20 cellular contexts compared by ENCODE assay signal in genomic region chr22:49791682-49792081, GRCh38. TPM values are rescaled to one million over a fixed set of nuclear protein-coding genes. Genes with fewer than 3 reads are reported as not detected.
DNase-seq lines count a peak whose midpoint lies in the region; ATAC-seq, FAIRE-seq and TF ChIP-seq lines count a peak whose summit lies in the region.
"Had no signal": no experiment of that assay in that cellular context is flagged by ENCODE, and none has a peak within 500 bp of the region (broad histone marks: within the 10 kb centered on the region; RNA-seq: fewer than 3 reads in every experiment).

No MANE protein-coding gene starts in this region.

- H3K4me2 ChIP-seq in PC-3 (ENCODE audit: low read length): no peak overlapping the region

- H3K4me3 ChIP-seq in PC-3 (ENCODE audit: low read length): no peak overlapping the region
- no peak overlapping the region for H3K4me3 ChIP-seq in epithelial cell of esophagus (ENCODE audit: low read length)
- peak overlapping the region in 1 of 3 donors; percentile 13 for H3K4me3 ChIP-seq in skeletal muscle tissue (ENCODE audit: low read length in 3 of 3)
- H3K4me3 ChIP-seq: MG63 had no signal

- FAIRE-seq in frontal cortex (lab: Jason Lieb, UNC): no peak
- FAIRE-seq: urothelium cell line had no signal

- H3K36me3 Mint-ChIP-seq in activated T-cell treated with anti-CD3 and anti-CD28 coated beads, Interleukin-2, amount 50 U/mL, for 24 hours (ENCODE audit: low read depth): peaks cover 97% of the 10 kb centered on the region

- intact Hi-C loops in PC-3 (cut with micrococcal nuclease): no loop called here

- peaks cover 52% of the 10 kb centered on the region for H3K4me1 Mint-ChIP-seq in activated T-cell treated with anti-CD3 and anti-CD28 coated beads, Interleukin-2, amount 50 U/mL, for 24 hours (ENCODE audit: low read depth)

- 0 out of 2 replicates have a peak, but pooled peaks cover 3% of the 10 kb centered on the region for H4K20me1 ChIP-seq in PC-3 (ENCODE audit: low read length)

- no peaks in the 10 kb centered on the region for H3K9me2 ChIP-seq in PC-3 (replicated peaks; ENCODE audit: low read length)

- no peak overlapping the region for H3K4me3 Mint-ChIP-seq in activated T-cell treated with anti-CD3 and anti-CD28 coated beads, Interleukin-2, amount 50 U/mL, for 24 hours
- H3K4me3 Mint-ChIP-seq: CD14-positive monocyte; immature natural killer cell; natural killer cell treated with Interleukin-12 subunit alpha and Interleukin-12 subunit beta and Interleukin-15 and Interleukin-18, amount 100 ng/mL, for 72 hours; stimulated activated naive CD8-positive, alpha-beta T cell treated with anti-CD3 and anti-CD28 coated beads, Interleukin-15, Interleukin-2, amounts not matched to agents 100 ng/mL and 50 ng/mL, for 24 hours had no signal

- H3K27ac ChIP-seq in PC-3 (ENCODE audit: low read length) (no peak overlapping the region), skeletal muscle tissue (ENCODE audit: low read depth, low read length) (peak overlapping the region; percentile 52)

- no peaks in the 10 kb centered on the region for H3K9me3 ChIP-seq in PC-3 (ENCODE audit: low read length)
- no peaks in the 10 kb centered on the region for H3K9me3 ChIP-seq in skeletal muscle tissue (ENCODE audit: control insufficient read depth in 3 of 3, low read length in 3 of 3)
- H3K9me3 ChIP-seq: MG63 had no signal

- POLR2A ChIA-PET in PC-3 (lab: Charles Lee; ENCODE audit: unreplicated experiment): no interaction called here

- TF ChIP-seq CTCF in PC-3 (conservative IDR thresholded peaks at IDR 0.05; ENCODE audit: low read depth, low read length) (no peak), epithelial cell of esophagus (IDR thresholded peaks at IDR 0.05; ENCODE audit: insufficient read depth, low read depth, low read length, missing control alignments) (no peak)

- ATAC-seq in PC-3: no peak
- ATAC-seq: natural killer cell treated with Interleukin-12 subunit alpha and Interleukin-12 subunit beta and Interleukin-15 and Interleukin-18, amount 100 ng/mL, for 72 hours had no signal

- no peak for DNase-seq in activated T-cell treated with anti-CD3 and anti-CD28 coated beads, Interleukin-2, amount 50 U/mL, for 24 hours
- DNase-seq in activated T-cell treated with anti-CD3 and anti-CD28 coated beads, Interleukin-2, amount 50 U/mL, for 1 hour: no peak
- peak; percentile 12 for DNase-seq in PC-3
- peak; percentile 40 for DNase-seq in epithelial cell of esophagus (ENCODE audit: low read depth)
- no peak for DNase-seq in NCI-H526 (lab: John Stamatoyannopoulos, UW)
- no peak for DNase-seq in HuH-7.5 (ENCODE audit: low spot score)
- DNase-seq in frontal cortex (ENCODE audit: low spot score in 2 of 2): no peak
- DNase-seq: activated CD4-positive, alpha-beta T cell treated with anti-CD3 and anti-CD28 coated beads for 48 hours; DMS79 treated with DMSO at 0.1 percent for 48 hours; immature natural killer cell; IMR-90; MG63; NCI-H1694; NCI-H446; SHP77 had no signal

- no peaks in the 10 kb centered on the region for H3K27me3 ChIP-seq in PC-3 (ENCODE audit: low read length)
- H3K27me3 ChIP-seq in skeletal muscle tissue (ENCODE audit: control insufficient read depth in 3 of 3, insufficient read depth in 3 of 3, low read length in 3 of 3): no peaks in the 10 kb centered on the region
- H3K27me3 ChIP-seq: MG63 had no signal

- H3K79me2 ChIP-seq in PC-3 (ENCODE audit: low read length): peaks cover 27% of the 10 kb centered on the region

- H3K9me3 Mint-ChIP-seq in activated T-cell treated with anti-CD3 and anti-CD28 coated beads, Interleukin-2, amount 50 U/mL, for 24 hours: no peaks in the 10 kb centered on the region
- H3K9me3 Mint-ChIP-seq: immature natural killer cell; natural killer cell treated with Interleukin-12 subunit alpha and Interleukin-12 subunit beta and Interleukin-15 and Interleukin-18, amount 100 ng/mL, for 72 hours; stimulated activated naive CD8-positive, alpha-beta T cell treated with anti-CD3 and anti-CD28 coated beads, Interleukin-15, Interleukin-2, amounts not matched to agents 100 ng/mL and 50 ng/mL, for 24 hours had no signal

- CTCF ChIA-PET in PC-3 (lab: Charles Lee): no interaction called here

- no peak overlapping the region for H2AFZ ChIP-seq in PC-3 (ENCODE audit: low read length)

- H3K4me1 ChIP-seq in PC-3 (ENCODE audit: insufficient read depth, low read length) (no peaks in the 10 kb centered on the region), skeletal muscle tissue (ENCODE audit: control insufficient read depth in 3 of 3, insufficient read depth in 3 of 3, low read length in 3 of 3) (peaks cover 58 to 63% (median 60%) of the 10 kb centered on the region in 3 donors)

- H3K36me3 ChIP-seq in PC-3 (ENCODE audit: low read depth, low read length) (peaks cover 19% of the 10 kb centered on the region; the same call in 1 of the 2 replicates), skeletal muscle tissue (ENCODE audit: control insufficient read depth in 3 of 3, insufficient read depth in 3 of 3, low read length in 3 of 3) (peaks cover 38 to 49% (median 40%) of the 10 kb centered on the region in 3 donors)

- H3K27me3 Mint-ChIP-seq in activated T-cell treated with anti-CD3 and anti-CD28 coated beads, Interleukin-2, amount 50 U/mL, for 24 hours: no peaks in the 10 kb centered on the region
- H3K27me3 Mint-ChIP-seq: natural killer cell treated with Interleukin-12 subunit alpha and Interleukin-12 subunit beta and Interleukin-15 and Interleukin-18, amount 100 ng/mL, for 72 hours; stimulated activated naive CD8-positive, alpha-beta T cell treated with anti-CD3 and anti-CD28 coated beads, Interleukin-15, Interleukin-2, amounts not matched to agents 100 ng/mL and 50 ng/mL, for 24 hours had no signal

- H3K9ac ChIP-seq in PC-3 (ENCODE audit: low read length): no peak overlapping the region
- peak overlapping the region in 1 of 3 donors; percentile 45 for H3K9ac ChIP-seq in skeletal muscle tissue (ENCODE audit: low read depth in 1 of 3, low read length in 3 of 3)

- BruUV-seq in PC-3 (replicated peaks; lab: Mats Ljungman, UMichigan): no TSS peak

- no peaks in the 10 kb centered on the region for H3F3A ChIP-seq in PC-3 (ENCODE audit: low read length, unreplicated experiment)

- H3K27ac Mint-ChIP-seq in activated T-cell treated with anti-CD3 and anti-CD28 coated beads, Interleukin-2, amount 50 U/mL, for 24 hours: peak overlapping the region; percentile 80

RNA-seq across cellular contexts. Expression of gene BRD1, which starts 36.0 kb away (rescaled TPM):
- total RNA-seq in PC-3 (2014; rRNA removed): 19.1 and 23.0 TPM in 2 replicates
- total RNA-seq in skeletal muscle tissue: 27.1 TPM
- 50.1 TPM for total RNA-seq in frontal cortex

Comparison
In these comparisons a context has a peak if more than half of its experiments do, and no peak if none do; other contexts are left out.
1. DNase-seq: peak in PC-3 (single experiment) and epithelial cell of esophagus (single experiment); none in activated T-cell treated with anti-CD3 and anti-CD28 coated beads, Interleukin-2, amount 50 U/mL, for 24 hours (single experiment), activated T-cell treated with anti-CD3 and anti-CD28 coated beads, Interleukin-2, amount 50 U/mL, for 1 hour (single experiment), NCI-H526 (0 of 2), HuH-7.5 (single experiment) and frontal cortex (0 of 2).